ENCODE assay signal across 1 cellular context in genomic region chr6:140393665-140394064, GRCh38.
TF ChIP-seq lines count a peak whose summit lies in the region.

No MANE protein-coding gene starts in this region.

TF ChIP-seq in endothelial cell of umbilical vein, 7 proteins besides CTCF, POLR2A, EP300 and RAD21:
- TF ChIP-seq FOS (IDR thresholded peaks at IDR 0.05; ENCODE audit: borderline replicate concordance, insufficient read depth, low read length) (peak; percentile 25), GATA2 (IDR thresholded peaks at IDR 0.05; ENCODE audit: insufficient read depth, insufficient read length, low read depth, low read length) (peak; percentile 85), JUN (IDR thresholded peaks at IDR 0.05; ENCODE audit: borderline replicate concordance, insufficient read depth, insufficient read length, low read depth) (peak; percentile 49), POLR2AphosphoS5 (IDR thresholded peaks at IDR 0.05; ENCODE audit: insufficient read depth, low read depth, low read length) (peak; percentile 18)
- TF ChIP-seq, protein P1, sequence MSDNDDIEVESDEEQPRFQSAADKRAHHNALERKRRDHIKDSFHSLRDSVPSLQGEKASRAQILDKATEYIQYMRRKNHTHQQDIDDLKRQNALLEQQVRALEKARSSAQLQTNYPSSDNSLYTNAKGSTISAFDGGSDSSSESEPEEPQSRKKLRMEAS (IDR thresholded peaks at IDR 0.05; ENCODE audit: insufficient read depth, insufficient read length): no peak
